Comparison of ENCODE assay signal across 20 cellular contexts in genomic region chr1:111496398-111496797, GRCh38. TPM values are rescaled to one million over a fixed set of nuclear protein-coding genes. Genes with fewer than 3 reads are reported as not detected.
DNase-seq lines count a peak whose midpoint lies in the region; ATAC-seq and TF ChIP-seq lines count a peak whose summit lies in the region.
"Had no signal": no experiment of that assay in that cellular context is flagged by ENCODE, and none has a peak within 500 bp of the region (broad histone marks: within the 10 kb centered on the region; RNA-seq: fewer than 3 reads in every experiment).

No MANE protein-coding gene starts in this region.

- peak overlapping the region; percentile 24 for H3K27ac Mint-ChIP-seq in activated T-cell treated with anti-CD3 and anti-CD28 coated beads, Interleukin-2, amount 50 U/mL, for 24 hours
- H3K27ac Mint-ChIP-seq in T-helper 17 cell = no peak overlapping the region
- H3K27ac Mint-ChIP-seq in activated naive CD8-positive, alpha-beta T cell treated with anti-CD3 and anti-CD28 coated beads, Interleukin-2, amount 50 U/mL, for 24 hours = peak overlapping the region; percentile 65

- TF ChIP-seq POLR2A in adrenal gland (IDR thresholded peaks at IDR 0.05) = no peak

- peaks cover 1% of the 10 kb centered on the region for H3K36me3 Mint-ChIP-seq in activated T-cell treated with anti-CD3 and anti-CD28 coated beads, Interleukin-2, amount 50 U/mL, for 24 hours (ENCODE audit: low read depth)
- no peaks in the 10 kb centered on the region for H3K36me3 Mint-ChIP-seq in T-helper 17 cell (ENCODE audit: low read depth)
- peaks cover 5% of the 10 kb centered on the region for H3K36me3 Mint-ChIP-seq in activated naive CD8-positive, alpha-beta T cell treated with anti-CD3 and anti-CD28 coated beads, Interleukin-2, amount 50 U/mL, for 24 hours (ENCODE audit: low read depth)

- H3K9me3 ChIP-seq in T-helper 17 cell (ENCODE audit: control insufficient read depth, low read length, poor library complexity, severe bottlenecking) = no peaks in the 10 kb centered on the region
- H3K9me3 ChIP-seq in adrenal gland (replicated peaks in 1 of 3) = no peaks in the 10 kb centered on the region
- H3K9me3 ChIP-seq: A549, HAP-1 had no signal

- ATAC-seq in T-helper 17 cell (peak; percentile 66), HG03571 (IDR thresholded peaks at IDR 0.05; ENCODE audit: unreplicated experiment) (no peak)
- ATAC-seq in activated naive CD8-positive, alpha-beta T cell treated with anti-CD3 and anti-CD28 coated beads, Interleukin-2, amount 50 U/mL, for 24 hours = peak; percentile 77
- peak; percentile 71 for ATAC-seq in stimulated activated naive CD8-positive, alpha-beta T cell treated with anti-CD3 and anti-CD28 coated beads, Interleukin-15, Interleukin-2, amounts not matched to agents 100 U/mL and 50 U/mL, for 24 hours
- ATAC-seq: A549 had no signal

- WGBS in adrenal gland, 4 donors = 77 to 88% (median 81%) methylated on average over 4 of the region's 4 CpGs

- peaks cover 36% of the 10 kb centered on the region for H3K4me1 Mint-ChIP-seq in activated T-cell treated with anti-CD3 and anti-CD28 coated beads, Interleukin-2, amount 50 U/mL, for 24 hours (ENCODE audit: low read depth)
- H3K4me1 Mint-ChIP-seq in T-helper 17 cell = peaks cover 13% of the 10 kb centered on the region
- peaks cover 36% of the 10 kb centered on the region for H3K4me1 Mint-ChIP-seq in activated naive CD8-positive, alpha-beta T cell treated with anti-CD3 and anti-CD28 coated beads, Interleukin-2, amount 50 U/mL, for 24 hours

- no peaks in the 10 kb centered on the region for H3K36me3 ChIP-seq in adrenal gland (replicated peaks in 1 of 2)
- H3K36me3 ChIP-seq: HAP-1 had no signal

- no peaks in the 10 kb centered on the region for H3K27me3 ChIP-seq in adrenal gland

- H3K4me3 ChIP-seq in adrenal gland = no peak overlapping the region
- H3K4me3 ChIP-seq: A549, HAP-1 had no signal

- no peaks in the 10 kb centered on the region for H3K4me1 ChIP-seq in adrenal gland (replicated peaks in 1 of 2)
- H3K4me1 ChIP-seq: A549, HAP-1 had no signal

- no peak overlapping the region for H3K4me3 Mint-ChIP-seq in activated T-cell treated with anti-CD3 and anti-CD28 coated beads, Interleukin-2, amount 50 U/mL, for 24 hours
- H3K4me3 Mint-ChIP-seq in T-helper 17 cell = no peak overlapping the region
- H3K4me3 Mint-ChIP-seq in activated naive CD8-positive, alpha-beta T cell treated with anti-CD3 and anti-CD28 coated beads, Interleukin-2, amount 50 U/mL, for 24 hours = peak overlapping the region; percentile 22

- no peak for DNase-seq in activated T-cell treated with anti-CD3 and anti-CD28 coated beads, Interleukin-2, amount 50 U/mL, for 24 hours
- DNase-seq in activated T-cell treated with anti-CD3 and anti-CD28 coated beads for 4 hours = no peak
- DNase-seq in T-helper 17 cell = no peak
- DNase-seq in activated naive CD8-positive, alpha-beta T cell treated with anti-CD3 and anti-CD28 coated beads, Interleukin-2, amount 50 U/mL, for 24 hours = no peak
- no peak for DNase-seq in stimulated activated naive CD8-positive, alpha-beta T cell treated with anti-CD3 and anti-CD28 coated beads, Interleukin-15, Interleukin-2, amounts not matched to agents 100 U/mL and 50 U/mL, for 24 hours
- DNase-seq in activated gamma-delta T cell treated with Interleukin-2 at 50 U/mL for 16 hours = no peak
- DNase-seq in adrenal gland = no peak
- DNase-seq: COR-L47, DMS153, EL, IMR-90, NCI-H1436 treated with DMSO at 0.1 percent for 48 hours, NCI-H2081 treated with DMSO at 0.1 percent for 48 hours, NCI-H2227 treated with DMSO at 0.1 percent for 48 hours, NCI-H526 treated with DMSO at 0.1 percent for 48 hours had no signal

- H3K9me3 Mint-ChIP-seq in activated T-cell treated with anti-CD3 and anti-CD28 coated beads, Interleukin-2, amount 50 U/mL, for 24 hours = peaks cover 20% of the 10 kb centered on the region
- H3K9me3 Mint-ChIP-seq in activated naive CD8-positive, alpha-beta T cell treated with anti-CD3 and anti-CD28 coated beads, Interleukin-2, amount 50 U/mL, for 24 hours = peaks cover 20% of the 10 kb centered on the region

- no peaks in the 10 kb centered on the region for H3K27me3 Mint-ChIP-seq in activated T-cell treated with anti-CD3 and anti-CD28 coated beads, Interleukin-2, amount 50 U/mL, for 24 hours
- H3K27me3 Mint-ChIP-seq in T-helper 17 cell = no peaks in the 10 kb centered on the region
- H3K27me3 Mint-ChIP-seq in activated naive CD8-positive, alpha-beta T cell treated with anti-CD3 and anti-CD28 coated beads, Interleukin-2, amount 50 U/mL, for 24 hours = no peaks in the 10 kb centered on the region

- no peak for TF ChIP-seq CTCF in adrenal gland (IDR thresholded peaks at IDR 0.05)

- no peak overlapping the region for H3K27ac ChIP-seq in adrenal gland
- H3K27ac ChIP-seq: A549, C4-2B had no signal

- intact Hi-C loops in adrenal gland (cut with DNase I) = no loop called here

RNA-seq across cellular contexts. Expression of gene ADORA3, which starts 7.0 kb away (rescaled TPM):
- total RNA-seq in T-helper 17 cell = not detected
- 10 to 100 TPM in 7 of 8 donors, 1 to 10 TPM in 1; 7.5 to 51.0 (median 21.1) TPM for total RNA-seq in adrenal gland
- 10 to 100 TPM in 2 of 3 donors, 1 to 10 TPM in 1; 9.6 to 15.6 (median 10.1) TPM for polyA plus RNA-seq in adrenal gland
- total RNA-seq: HT-29, IMR-90 had no signal
- polyA plus RNA-seq: A549, IMR-90 had no signal

RNA-seq across cellular contexts. Expression of gene TMIGD3, which starts 7.0 kb away (rescaled TPM):
- total RNA-seq in T-helper 17 cell (not detected), adrenal gland (10 to 100 TPM; 15.9 to 53.1 (median 26.3) TPM)
- polyA plus RNA-seq in adrenal gland = 10 to 100 TPM; 15.8 to 53.8 (median 24.1) TPM
- total RNA-seq: HT-29 had no signal
- polyA plus RNA-seq: A549 had no signal

RNA-seq across cellular contexts. Expression of gene C1orf162, which starts 22.6 kb away (rescaled TPM):
- total RNA-seq in T-helper 17 cell (10 to 100 TPM; 31.3 to 50.8 TPM), adrenal gland (10 to 100 TPM in 7 of 8 donors, 1 to 10 TPM in 1; 5.0 to 59.9 (median 33.6) TPM)
- polyA plus RNA-seq in adrenal gland = 10 to 100 TPM; 45.7 to 54.1 (median 52.9) TPM
- total RNA-seq: HT-29, IMR-90 had no signal

RNA-seq across cellular contexts. Expression of gene ATP5PB, which starts 47.1 kb away (rescaled TPM):
- total RNA-seq in T-helper 17 cell = 100 to 1,000 TPM in 1 of 2 donors, 10 to 100 TPM in 1; 86.1 to 101 TPM
- 100 to 1,000 TPM; 154 to 319 (median 245) TPM for total RNA-seq in adrenal gland
- 100 to 1,000 TPM; 103 to 834 (median 147) TPM for polyA plus RNA-seq in adrenal gland

RNA-seq across cellular contexts. Expression of gene WDR77, which starts 47.3 kb away (rescaled TPM):
- total RNA-seq in T-helper 17 cell (10 to 100 TPM; 17.6 to 19.5 TPM), adrenal gland (10 to 100 TPM; 20.6 to 40.1 (median 28.3) TPM)
- 10 to 100 TPM; 19.8 to 47.2 (median 24.0) TPM for polyA plus RNA-seq in adrenal gland

Comparison
In these comparisons a context has a peak if more than half of its experiments do, and no peak if none do; other contexts are left out.
1. RNA of gene ADORA3, which starts 7.0 kb away (total RNA-seq): 7.5 to 51.0 TPM in adrenal gland; not detected in T-helper 17 cell; every median in the first group is over 4 times any median in the second.
2. RNA of gene TMIGD3, which starts 7.0 kb away (total RNA-seq): 15.9 to 53.1 TPM in adrenal gland; not detected in T-helper 17 cell; every median in the first group is over 10 times any median in the second.